In the genomic region with DNA sequence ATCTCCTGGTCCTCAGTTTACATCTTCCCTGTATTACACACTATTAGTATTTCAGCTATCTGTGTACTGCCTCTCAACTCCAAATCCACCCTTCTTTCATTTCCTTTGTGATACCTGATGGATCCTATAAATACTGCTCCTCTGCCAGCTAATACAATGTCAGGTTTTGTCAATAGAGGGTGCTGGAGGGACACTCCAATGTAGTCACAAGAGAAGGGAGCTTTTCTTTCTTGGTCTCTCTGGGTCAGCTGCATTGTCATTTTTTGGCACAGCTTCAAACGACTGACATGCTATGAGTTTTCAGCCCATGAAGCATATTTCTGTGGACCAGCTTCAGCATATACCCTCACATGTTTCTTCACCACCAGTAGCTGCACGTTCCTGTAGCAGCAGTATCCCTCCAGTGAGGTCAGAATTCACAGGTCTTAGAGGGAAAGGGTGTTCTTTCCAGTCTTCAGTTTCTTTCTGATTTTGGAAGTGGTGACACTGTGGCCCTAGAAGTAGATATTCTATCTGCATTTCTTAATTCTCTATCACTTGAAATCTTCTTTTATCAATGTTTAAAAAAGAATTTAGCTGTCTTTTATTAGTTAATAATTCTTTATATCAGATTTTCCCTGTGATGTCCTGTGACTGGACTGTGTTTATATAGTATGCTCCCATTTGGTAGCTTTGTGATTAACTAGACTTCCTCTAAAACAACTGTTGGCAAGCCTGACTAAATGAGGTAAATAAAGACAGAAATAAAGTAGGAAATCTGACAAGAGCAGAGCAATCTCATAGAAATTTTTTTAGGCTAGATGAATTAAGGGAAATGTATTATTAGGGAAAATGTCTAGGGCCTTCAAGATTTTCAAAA, we compare ENCODE assay signal across 8 cellular contexts.
DNase-seq lines count a peak whose midpoint lies in the region; TF ChIP-seq lines count a peak whose summit lies in the region.

No MANE protein-coding gene starts in this region.

- H3K27me3 Mint-ChIP-seq in glutamatergic neuron (ENCODE audit: unreplicated experiment) (no peaks in the 10 kb centered on the region), type B pancreatic cell (peaks cover 1% of the 10 kb centered on the region)

- H3K79me2 ChIP-seq in osteoblast (ENCODE audit: insufficient read depth, low read length) = no peaks in the 10 kb centered on the region

- TF ChIP-seq CTCF in GM12874 (IDR thresholded peaks at IDR 0.05; ENCODE audit: insufficient read depth, low read depth, low read length) = peak; percentile 38; the same call in 1 of the 2 replicates
- TF ChIP-seq CTCF in RWPE1 (conservative IDR thresholded peaks at IDR 0.05; ENCODE audit: low read depth) = peak; percentile 67
- peak; percentile 54 for TF ChIP-seq CTCF in glutamatergic neuron (IDR thresholded peaks at IDR 0.05; ENCODE audit: partially characterized antibody, unreplicated experiment)
- peak; percentile 71 for TF ChIP-seq CTCF in type B pancreatic cell (conservative IDR thresholded peaks at IDR 0.05)
- TF ChIP-seq CTCF in osteoblast (IDR thresholded peaks at IDR 0.05; ENCODE audit: extremely low read depth, low read depth, low read length) = no peak

- no peaks in the 10 kb centered on the region for H3K36me3 Mint-ChIP-seq in glutamatergic neuron (ENCODE audit: unreplicated experiment)
- no peaks in the 10 kb centered on the region for H3K36me3 Mint-ChIP-seq in type B pancreatic cell

- no peak overlapping the region for H3K4me3 ChIP-seq in osteoblast (ENCODE audit: insufficient read depth, low read length)

- H3K9me3 ChIP-seq in osteoblast (ENCODE audit: low read depth, low read length) = no peaks in the 10 kb centered on the region

- POLR2A ChIA-PET in RWPE1 (lab: Yijun Ruan, JAX; ENCODE audit: low non-redundant PET) = no interaction called here

- H3K4me1 Mint-ChIP-seq in glutamatergic neuron (ENCODE audit: low read depth, unreplicated experiment) (no peaks in the 10 kb centered on the region), type B pancreatic cell (ENCODE audit: unreplicated experiment) (no peaks in the 10 kb centered on the region)

- H3K27ac ChIP-seq in RWPE1 = no peak overlapping the region
- H3K27ac ChIP-seq in osteoblast (ENCODE audit: low read depth, low read length) = no peak overlapping the region

- no peak overlapping the region for H3K4me2 ChIP-seq in osteoblast (ENCODE audit: insufficient read depth, low read length)

- no peaks in the 10 kb centered on the region for H3K36me3 ChIP-seq in osteoblast (ENCODE audit: insufficient read depth, low read length)

- no peak overlapping the region for H3K27ac Mint-ChIP-seq in glutamatergic neuron (ENCODE audit: unreplicated experiment)
- H3K27ac Mint-ChIP-seq in type B pancreatic cell = no peak overlapping the region

- H3K4me3 Mint-ChIP-seq in glutamatergic neuron (ENCODE audit: unreplicated experiment) = no peak overlapping the region
- H3K4me3 Mint-ChIP-seq in type B pancreatic cell = no peak overlapping the region

- H4K20me1 ChIP-seq in osteoblast (ENCODE audit: insufficient read depth, low read length) = no peaks in the 10 kb centered on the region

- no peaks in the 10 kb centered on the region for H3K4me1 ChIP-seq in osteoblast (ENCODE audit: insufficient read depth, low read length)

- CTCF ChIA-PET in RWPE1 (lab: Yijun Ruan, JAX) = interaction anchor here (0.5 to 1.3 kb wide), 14 partner anchors 20 to 1109 kb away, joined by 3 to 7 read pairs (median 3); no protein-coding TSS in a partner anchor

- no peaks in the 10 kb centered on the region for H3K27me3 ChIP-seq in osteoblast (ENCODE audit: insufficient read depth, low read length)

- H2AFZ ChIP-seq in osteoblast (ENCODE audit: low read length) = no peak overlapping the region

- H3K9me3 Mint-ChIP-seq in glutamatergic neuron (ENCODE audit: unreplicated experiment) = no peaks in the 10 kb centered on the region
- no peaks in the 10 kb centered on the region for H3K9me3 Mint-ChIP-seq in type B pancreatic cell

- DNase-seq in HK-2 (ENCODE audit: unreplicated experiment) (peak; percentile 8), RWPE1 (ENCODE audit: low spot score) (peak; percentile 14), glutamatergic neuron (peak; percentile 16), type B pancreatic cell (ENCODE audit: extremely low spot score, unreplicated experiment) (no peak), osteoblast (ENCODE audit: insufficient read length, low spot score, missing footprints) (no peak)
- DNase-seq in activated T-cell treated with anti-CD3 and anti-CD28 coated beads, Interleukin-2, amount 50 U/mL, for 1 hour = no peak
- DNase-seq in stimulated activated CD4-positive, alpha-beta T cell treated with anti-CD3 and anti-CD28 coated beads, Interleukin-4, amount 100 ng/mL, for 24 hours = no peak

Comparison
In these comparisons a context has a peak if more than half of its experiments do, and no peak if none do; other contexts are left out.
1. DNase-seq: peak in HK-2 (single experiment), RWPE1 (single experiment) and glutamatergic neuron (single experiment); none in type B pancreatic cell (single experiment), osteoblast (single experiment), activated T-cell treated with anti-CD3 and anti-CD28 coated beads, Interleukin-2, amount 50 U/mL, for 1 hour (single experiment) and stimulated activated CD4-positive, alpha-beta T cell treated with anti-CD3 and anti-CD28 coated beads, Interleukin-4, amount 100 ng/mL, for 24 hours (single experiment).